ENCODE assay signal across 8 cellular contexts in the genomic region with DNA sequence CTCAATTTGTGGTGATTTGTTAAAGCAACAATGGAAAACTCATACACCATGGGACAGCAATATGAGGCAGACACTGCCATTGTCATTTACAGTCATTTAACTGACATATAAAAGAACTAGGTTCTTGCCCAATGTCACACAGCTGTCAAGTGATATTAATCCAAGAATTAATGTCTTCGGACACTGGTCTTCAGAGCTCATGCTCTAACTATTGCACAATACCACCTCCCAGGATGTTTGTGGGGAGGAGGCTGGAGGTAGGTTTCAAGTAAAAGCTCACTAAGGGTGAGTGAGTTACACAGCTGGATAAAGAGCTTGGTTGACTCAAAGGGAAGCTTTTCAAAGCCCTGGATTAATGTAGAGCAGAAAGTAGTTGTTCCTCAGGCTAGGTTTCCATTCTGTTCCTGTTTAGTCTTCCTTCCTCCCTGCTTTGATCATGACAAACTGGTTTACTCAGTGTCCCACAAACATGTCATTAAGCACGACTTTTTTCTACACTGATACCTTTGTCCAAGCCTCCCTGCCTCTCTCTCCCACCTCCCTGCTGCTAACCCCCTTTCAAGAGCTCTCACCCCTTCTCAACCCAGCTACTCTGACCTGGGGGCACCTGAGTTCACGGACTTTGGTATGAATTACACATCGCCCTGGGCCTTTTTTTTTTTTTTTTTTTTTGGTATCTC. TPM values are rescaled to one million over a fixed set of nuclear protein-coding genes. Genes with fewer than 3 reads are reported as not detected.
DNase-seq lines count a peak whose midpoint lies in the region; ATAC-seq and TF ChIP-seq lines count a peak whose summit lies in the region.

No MANE protein-coding gene starts in this region.

- H3K4me1 Mint-ChIP-seq in osteocyte (ENCODE audit: unreplicated experiment), result peaks cover 18% of the 10 kb centered on the region

- peaks cover 2% of the 10 kb centered on the region for H3K36me3 Mint-ChIP-seq in osteocyte (ENCODE audit: unreplicated experiment)

- no peaks in the 10 kb centered on the region for H3K27me3 ChIP-seq in right atrium auricular region

- no peak overlapping the region for H3K27ac Mint-ChIP-seq in osteocyte (ENCODE audit: unreplicated experiment)

- H3K4me3 Mint-ChIP-seq in osteocyte (ENCODE audit: unreplicated experiment), result peak overlapping the region; percentile 84

- H3K36me3 ChIP-seq in right atrium auricular region, result no peaks in the 10 kb centered on the region

- intact Hi-C loops in left colon (cut with DNase I, micrococcal nuclease), result no loop called here

- H3K4me3 ChIP-seq in choroid plexus epithelial cell (ENCODE audit: low read depth, low read length) (no peak overlapping the region), right atrium auricular region (no peak overlapping the region)

- no peak for ATAC-seq in left colon

- peak; percentile 58 for DNase-seq in HCEC 1CT
- DNase-seq in NCI-H774 (lab: John Stamatoyannopoulos, UW), result peak; percentile 29
- DNase-seq in choroid plexus epithelial cell (ENCODE audit: low read depth), result peak; percentile 77
- no peak for DNase-seq in osteocyte (ENCODE audit: extremely low spot score, unreplicated experiment)
- DNase-seq in right atrium auricular region (ENCODE audit: low spot score), result no peak
- DNase-seq in effector CD8-positive, alpha-beta T cell (lab: John Stamatoyannopoulos, UW), result no peak
- DNase-seq in T-helper 9 cell, result no peak
- no peak for DNase-seq in left colon

- H3K4me1 ChIP-seq in right atrium auricular region, result peaks cover 0 to 16% of the 10 kb centered on the region in 2 donors

- no peaks in the 10 kb centered on the region for H3K9me3 ChIP-seq in right atrium auricular region

- no peaks in the 10 kb centered on the region for H3K9me3 Mint-ChIP-seq in osteocyte (ENCODE audit: unreplicated experiment)

- H3K27ac ChIP-seq in right atrium auricular region, result no peak overlapping the region

- TF ChIP-seq CTCF in choroid plexus epithelial cell (conservative IDR thresholded peaks at IDR 0.05; ENCODE audit: low read depth, low read length), result no peak
- no peak for TF ChIP-seq CTCF in osteocyte (IDR thresholded peaks at IDR 0.05)
- TF ChIP-seq CTCF in right atrium auricular region (IDR thresholded peaks at IDR 0.05), result no peak

- no peaks in the 10 kb centered on the region for H3K27me3 Mint-ChIP-seq in osteocyte (ENCODE audit: unreplicated experiment)

RNA-seq across cellular contexts. Expression of a gene that starts 1.0 kb away (rescaled TPM):
- 7.6 and 8.5 TPM in 2 replicates for total RNA-seq in osteocyte
- total RNA-seq in right atrium auricular region, result 10 to 100 TPM in 1 of 2 donors, 1 to 10 TPM in 1; 7.0 to 10.1 TPM
- 10 to 100 TPM; 13.2 to 13.6 TPM for total RNA-seq in left colon

Comparison
In these comparisons a context has a peak if more than half of its experiments do, and no peak if none do; other contexts are left out.
1. DNase-seq: peak in HCEC 1CT (single experiment), NCI-H774 (single experiment) and choroid plexus epithelial cell (single experiment); none in osteocyte (single experiment), right atrium auricular region (single experiment), effector CD8-positive, alpha-beta T cell (single experiment), T-helper 9 cell (single experiment) and left colon (0 of 2).